1 cellular context compared by ENCODE assay signal in genomic region chr11:93490996-93491618, GRCh38.
TF ChIP-seq lines count a peak whose summit lies in the region.

No MANE protein-coding gene starts in this region.

TF ChIP-seq in K562, 482 proteins besides CTCF, POLR2A, EP300 and RAD21 (continued from another document):
- TF ChIP-seq, protein P1, sequence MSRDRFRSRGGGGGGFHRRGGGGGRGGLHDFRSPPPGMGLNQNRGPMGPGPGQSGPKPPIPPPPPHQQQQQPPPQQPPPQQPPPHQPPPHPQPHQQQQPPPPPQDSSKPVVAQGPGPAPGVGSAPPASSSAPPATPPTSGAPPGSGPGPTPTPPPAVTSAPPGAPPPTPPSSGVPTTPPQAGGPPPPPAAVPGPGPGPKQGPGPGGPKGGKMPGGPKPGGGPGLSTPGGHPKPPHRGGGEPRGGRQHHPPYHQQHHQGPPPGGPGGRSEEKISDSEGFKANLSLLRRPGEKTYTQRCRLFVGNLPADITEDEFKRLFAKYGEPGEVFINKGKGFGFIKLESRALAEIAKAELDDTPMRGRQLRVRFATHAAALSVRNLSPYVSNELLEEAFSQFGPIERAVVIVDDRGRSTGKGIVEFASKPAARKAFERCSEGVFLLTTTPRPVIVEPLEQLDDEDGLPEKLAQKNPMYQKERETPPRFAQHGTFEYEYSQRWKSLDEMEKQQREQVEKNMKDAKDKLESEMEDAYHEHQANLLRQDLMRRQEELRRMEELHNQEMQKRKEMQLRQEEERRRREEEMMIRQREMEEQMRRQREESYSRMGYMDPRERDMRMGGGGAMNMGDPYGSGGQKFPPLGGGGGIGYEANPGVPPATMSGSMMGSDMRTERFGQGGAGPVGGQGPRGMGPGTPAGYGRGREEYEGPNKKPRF (IDR thresholded peaks at IDR 0.05; ENCODE audit: low read depth, low read length): no peak
- TF ChIP-seq HNRNPL (IDR thresholded peaks at IDR 0.05; ENCODE audit: low read depth, low read length) (no peak), ETV6 (IDR thresholded peaks at IDR 0.05; ENCODE audit: borderline replicate concordance in 1 of 2, low read depth in 2 of 2, low read length in 1 of 2) (no peak), ETV6 (CRISPR knock-in tag; IDR thresholded peaks at IDR 0.05; ENCODE audit: borderline replicate concordance) (no peak), MTA2 (IDR thresholded peaks at IDR 0.05; ENCODE audit: low read depth) (no peak), SOX6 (IDR thresholded peaks at IDR 0.05) (0 out of 2 replicates have a peak, but pooled peaks have one; percentile 25), SMAD4 (CRISPR knock-in tag; conservative IDR thresholded peaks at IDR 0.05) (no peak), NCOA2 (IDR thresholded peaks at IDR 0.05; ENCODE audit: partially characterized antibody in 2 of 2) (no peak), ZMIZ1 (IDR thresholded peaks at IDR 0.05; ENCODE audit: low read depth in 2 of 2, low read length in 2 of 2) (no peak), TAL1 (IDR thresholded peaks at IDR 0.05) (peak; percentile 52), CREBBP (IDR thresholded peaks at IDR 0.05; ENCODE audit: low read depth, low read length) (no peak), NFRKB (IDR thresholded peaks at IDR 0.05; ENCODE audit: low read depth) (no peak), ZBTB7A (IDR thresholded peaks at IDR 0.05; ENCODE audit: borderline replicate concordance, control insufficient read depth, low read depth, low read length) (no peak), JUNB (CRISPR knock-in tag; conservative IDR thresholded peaks at IDR 0.05) (no peak), ZBTB26 (CRISPR knock-in tag; IDR thresholded peaks at IDR 0.05) (no peak), FOXA3 (CRISPR knock-in tag; conservative IDR thresholded peaks at IDR 0.05 in 1 of 2, IDR thresholded peaks at IDR 0.05 in 1 of 2) (peak in 1 of 2 experiments; percentile 88; a peak in 2 of 4 replicates), HMG20A (CRISPR knock-in tag; conservative IDR thresholded peaks at IDR 0.05) (no peak), ZFPM2 (CRISPR knock-in tag; IDR thresholded peaks at IDR 0.05) (no peak), ARID1B (IDR thresholded peaks at IDR 0.05) (peak; percentile 45), ZC3H8 (IDR thresholded peaks at IDR 0.05) (no peak), L3MBTL2 (IDR thresholded peaks at IDR 0.05) (no peak), THAP12 (CRISPR knock-in tag; IDR thresholded peaks at IDR 0.05) (no peak), TEAD4 (IDR thresholded peaks at IDR 0.05; ENCODE audit: low read length) (peak; percentile 53; the same call in 1 of the 2 replicates), TEAD4 (CRISPR knock-in tag; IDR thresholded peaks at IDR 0.05; ENCODE audit: borderline replicate concordance) (no peak), JUN (IDR thresholded peaks at IDR 0.05; ENCODE audit: borderline replicate concordance, low read depth, low read length) (no peak), JUN (CRISPR knock-in tag; IDR thresholded peaks at IDR 0.05; ENCODE audit: borderline replicate concordance) (no peak), ZNF75A (CRISPR knock-in tag; IDR thresholded peaks at IDR 0.05) (no peak), GTF2E2 (tag; IDR thresholded peaks at IDR 0.05) (no peak), CHCHD3 (CRISPR knock-in tag; IDR thresholded peaks at IDR 0.05) (no peak), THRB (CRISPR knock-in tag; conservative IDR thresholded peaks at IDR 0.05) (no peak), ATF2 (CRISPR knock-in tag; IDR thresholded peaks at IDR 0.05) (no peak), CTBP1 (IDR thresholded peaks at IDR 0.05; ENCODE audit: borderline replicate concordance) (peak; percentile 49; the same call in 1 of the 2 replicates), CBFA2T2 (conservative IDR thresholded peaks at IDR 0.05) (0 out of 2 replicates have a peak, but pooled peaks have one; percentile 12), DNMT1 (IDR thresholded peaks at IDR 0.05) (no peak)
- TF ChIP-seq, protein P2, sequence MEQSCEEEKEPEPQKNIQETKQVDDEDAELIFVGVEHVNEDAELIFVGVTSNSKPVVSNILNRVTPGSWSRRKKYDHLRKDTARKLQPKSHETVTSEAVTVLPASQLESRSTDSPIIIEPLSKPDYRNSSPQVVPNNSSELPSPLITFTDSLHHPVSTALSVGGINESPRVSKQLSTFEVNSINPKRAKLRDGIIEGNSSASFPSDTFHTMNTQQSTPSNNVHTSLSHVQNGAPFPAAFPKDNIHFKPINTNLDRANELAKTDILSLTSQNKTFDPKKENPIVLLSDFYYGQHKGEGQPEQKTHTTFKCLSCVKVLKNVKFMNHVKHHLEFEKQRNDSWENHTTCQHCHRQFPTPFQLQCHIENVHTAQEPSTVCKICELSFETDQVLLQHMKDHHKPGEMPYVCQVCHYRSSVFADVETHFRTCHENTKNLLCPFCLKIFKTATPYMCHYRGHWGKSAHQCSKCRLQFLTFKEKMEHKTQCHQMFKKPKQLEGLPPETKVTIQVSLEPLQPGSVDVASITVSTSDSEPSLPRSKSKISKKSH (CRISPR knock-in tag; IDR thresholded peaks at IDR 0.05): no peak
- TF ChIP-seq, protein P3, sequence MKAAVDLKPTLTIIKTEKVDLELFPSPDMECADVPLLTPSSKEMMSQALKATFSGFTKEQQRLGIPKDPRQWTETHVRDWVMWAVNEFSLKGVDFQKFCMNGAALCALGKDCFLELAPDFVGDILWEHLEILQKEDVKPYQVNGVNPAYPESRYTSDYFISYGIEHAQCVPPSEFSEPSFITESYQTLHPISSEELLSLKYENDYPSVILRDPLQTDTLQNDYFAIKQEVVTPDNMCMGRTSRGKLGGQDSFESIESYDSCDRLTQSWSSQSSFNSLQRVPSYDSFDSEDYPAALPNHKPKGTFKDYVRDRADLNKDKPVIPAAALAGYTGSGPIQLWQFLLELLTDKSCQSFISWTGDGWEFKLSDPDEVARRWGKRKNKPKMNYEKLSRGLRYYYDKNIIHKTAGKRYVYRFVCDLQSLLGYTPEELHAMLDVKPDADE (conservative IDR thresholded peaks at IDR 0.05; ENCODE audit: control insufficient read depth, low read depth, low read length): no peak
